Comparison of ENCODE assay signal across 23 cellular contexts in the genomic region with DNA sequence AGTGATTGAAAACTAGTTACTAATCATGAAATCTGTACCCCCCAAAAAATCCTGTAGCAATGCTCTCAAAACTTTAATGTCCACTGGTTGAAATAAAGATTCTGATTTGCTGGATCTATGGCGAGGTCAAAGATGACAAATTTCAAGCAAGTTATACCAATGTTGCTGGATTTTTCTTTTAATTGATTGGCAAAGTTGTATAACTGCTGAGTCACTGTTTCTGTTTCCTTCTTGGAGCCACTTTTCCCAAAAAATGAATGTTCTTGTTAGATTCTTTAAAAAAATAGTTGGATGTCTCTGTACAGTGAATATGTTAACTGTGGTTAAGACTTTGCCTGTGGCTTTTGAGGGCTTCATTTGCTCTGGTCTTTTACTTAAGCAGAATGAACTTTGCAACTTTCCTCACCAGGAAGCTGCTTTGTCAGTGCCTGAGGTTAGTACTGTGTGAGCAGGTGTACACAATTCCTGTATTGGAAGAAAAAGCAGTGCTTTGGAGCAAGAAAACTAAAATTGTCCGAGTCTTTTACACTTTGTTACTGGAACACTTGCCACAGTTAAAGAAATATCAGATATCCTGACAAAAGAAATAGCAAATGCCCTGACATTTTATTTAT.
DNase-seq lines count a peak whose midpoint lies in the region; ATAC-seq, FAIRE-seq and TF ChIP-seq lines count a peak whose summit lies in the region.
"Had no signal": no experiment of that assay in that cellular context is flagged by ENCODE, and none has a peak within 500 bp of the region (broad histone marks: within the 10 kb centered on the region; RNA-seq: fewer than 3 reads in every experiment).

No MANE protein-coding gene starts in this region.

- H3K4me2 ChIP-seq in K562 (ENCODE audit: insufficient read depth, low read length), result no peak overlapping the region

- FAIRE-seq in K562 (lab: Jason Lieb, UNC), result no peak
- FAIRE-seq: GM18507 had no signal

- H3K36me3 ChIP-seq in K562 (ENCODE audit: control insufficient read depth, insufficient read depth, low read length), result no peaks in the 10 kb centered on the region
- no peaks in the 10 kb centered on the region for H3K36me3 ChIP-seq in heart left ventricle
- H3K36me3 ChIP-seq: tibial artery, WERI-Rb-1 had no signal

- TF ChIP-seq RAD21 in K562 (CRISPR knock-in tag; conservative IDR thresholded peaks at IDR 0.05 in 1 of 2, IDR thresholded peaks at IDR 0.05 in 1 of 2), result no peak

- no peak for ATAC-seq in K562
- no peak for ATAC-seq in heart left ventricle
- ATAC-seq in GM21737 (IDR thresholded peaks at IDR 0.05; ENCODE audit: unreplicated experiment), result no peak
- ATAC-seq: activated CD8-positive, alpha-beta memory T cell treated with anti-CD3 and anti-CD28 coated beads, Interleukin-2, amount 10 ng/mL, durations not matched to agents 7 days and 5 days; psoas muscle; stimulated activated naive CD8-positive, alpha-beta T cell treated with anti-CD3 and anti-CD28 coated beads, Interleukin-15, amount 100 ng/mL, for 72 hours had no signal

- TF ChIP-seq CTCF in K562 (IDR thresholded peaks at IDR 0.05 in 2 of 3, conservative IDR thresholded peaks at IDR 0.05 in 1 of 3; ENCODE audit: insufficient read depth in 2 of 3, low read depth in 1 of 3, low read length in 3 of 3), result no peak
- no peak for TF ChIP-seq CTCF in heart left ventricle (IDR thresholded peaks at IDR 0.05)

- H4K20me1 ChIP-seq in K562 (replicated peaks; ENCODE audit: control insufficient read depth, insufficient read depth, low read length), result no peaks in the 10 kb centered on the region

- 4% methylated on average over 2 of the region's 2 CpGs for WGBS in K562 (ENCODE audit: insufficient coverage, low coverage, missing lambda C conversion rate)
- WGBS in heart left ventricle, 4 donors, result 65 to 71% (median 68%) methylated on average over 2 of the region's 2 CpGs

- H3K9me3 ChIP-seq in K562 (replicated peaks; ENCODE audit: control insufficient read depth, insufficient read depth, low read depth, low read length) (no peaks in the 10 kb centered on the region), heart left ventricle (no peaks in the 10 kb centered on the region)
- H3K9me3 ChIP-seq: psoas muscle, tibial artery had no signal

- TF ChIP-seq POLR2A in K562 (conservative IDR thresholded peaks at IDR 0.05) (no peak), heart left ventricle (IDR thresholded peaks at IDR 0.05) (no peak)

- in situ Hi-C loops in K562 (cut with MboI), result no loop called here

- H3K4me3 ChIP-seq in K562, result no peak overlapping the region
- no peak overlapping the region for H3K4me3 ChIP-seq in heart left ventricle
- H3K4me3 ChIP-seq: dorsolateral prefrontal cortex, psoas muscle, tibial artery had no signal

- CTCF ChIA-PET in K562 (lab: Yijun Ruan, JAX; ENCODE audit: low intra/inter-chr PET ratio), result interaction anchor here (0.5 kb wide), 1 partner anchor 53 kb away, joined by 3 read pairs; no protein-coding TSS in a partner anchor

- no peak overlapping the region for H3K27ac ChIP-seq in K562 (ENCODE audit: extremely low read depth, low read depth, low read length)
- H3K27ac ChIP-seq in heart left ventricle, result no peak overlapping the region
- H3K27ac ChIP-seq: dorsolateral prefrontal cortex, psoas muscle, tibial artery, WERI-Rb-1 had no signal

- H2AFZ ChIP-seq in K562 (ENCODE audit: low read depth, low read length), result no peak overlapping the region

- no TSS peak for BruUV-seq in K562 (replicated peaks; lab: Mats Ljungman, UMichigan)

- no peaks in the 10 kb centered on the region for H3K9me1 ChIP-seq in K562 (ENCODE audit: control insufficient read depth, insufficient read depth, low read length)

- DNase-seq in NCI-H748 (lab: John Stamatoyannopoulos, UW; ENCODE audit: unreplicated experiment) (peak; percentile 8), NCI-H748 treated with DMSO at 0.1 percent for 48 hours (lab: John Stamatoyannopoulos, UW) (no peak), OCI-M1 (lab: John Stamatoyannopoulos, UW) (peak; percentile 31), K562 (ENCODE audit: extremely low read depth in 1 of 4, low spot score in 3 of 4) (no peak), heart left ventricle (no peak), ureter (ENCODE audit: low spot score) (no peak), DMS153 treated with DMSO at 0.1 percent for 48 hours (lab: John Stamatoyannopoulos, UW; ENCODE audit: unreplicated experiment) (no peak)
- DNase-seq: 8988T; activated CD4-positive, alpha-beta T cell treated with anti-CD3 and anti-CD28 coated beads, Interleukin-2, amount 50 U/mL, for 1 hour; activated CD8-positive, alpha-beta memory T cell treated with anti-CD3 and anti-CD28 coated beads, Interleukin-2, amount 10 ng/mL, durations not matched to agents 7 days and 5 days; activated naive CD4-positive, alpha-beta T cell treated with anti-CD3 and anti-CD28 coated beads, Interleukin-2, amount 10 ng/mL, durations not matched to agents 7 days and 5 days; amygdala; CD8-positive, alpha-beta memory T cell; DMS79; dorsolateral prefrontal cortex; NCI-H2107; NCI-H446 treated with DMSO at 0.1 percent for 48 hours; psoas muscle; stimulated activated naive CD8-positive, alpha-beta T cell treated with anti-CD3 and anti-CD28 coated beads, Interleukin-15, amount 100 ng/mL, for 72 hours; tibial artery; WERI-Rb-1 had no signal

- H3K79me2 ChIP-seq in K562 (ENCODE audit: control insufficient read depth, insufficient read depth, low read length), result no peaks in the 10 kb centered on the region

- H3K4me1 ChIP-seq in K562 (replicated peaks in 1 of 2; ENCODE audit: control insufficient read depth in 2 of 2, insufficient read depth in 2 of 2, low read length in 2 of 2) (no peaks in the 10 kb centered on the region), heart left ventricle (no peaks in the 10 kb centered on the region)
- H3K4me1 ChIP-seq: psoas muscle, tibial artery had no signal

- no peaks in the 10 kb centered on the region for H3K27me3 ChIP-seq in K562 (ENCODE audit: control insufficient read depth in 2 of 2, insufficient read depth in 2 of 2, low read length in 2 of 2)
- H3K27me3 ChIP-seq in heart left ventricle, result no peaks in the 10 kb centered on the region
- H3K27me3 ChIP-seq: dorsolateral prefrontal cortex, tibial artery had no signal

- POLR2A ChIA-PET in K562 (lab: Yijun Ruan, JAX), result no interaction called here

- no peak overlapping the region for H3K9ac ChIP-seq in K562 (ENCODE audit: insufficient read depth in 1 of 2, low read depth in 2 of 2, low read length in 2 of 2)

- intact Hi-C loops in K562 (cut with micrococcal nuclease) (no loop called here), heart left ventricle (cut with DNase I) (no loop called here)

- no peak for TF ChIP-seq EP300 in K562 (IDR thresholded peaks at IDR 0.05; ENCODE audit: low read length)

TF ChIP-seq in K562, 482 proteins besides CTCF, POLR2A, EP300 and RAD21:
- TF ChIP-seq TRIM24 (IDR thresholded peaks at IDR 0.05) (no peak), MAFG (tag; conservative IDR thresholded peaks at IDR 0.05) (peak; percentile 55), MAFK (IDR thresholded peaks at IDR 0.05; ENCODE audit: low read length) (peak; percentile 48; the same call in 1 of the 2 replicates), C11orf30 (IDR thresholded peaks at IDR 0.05; ENCODE audit: low read depth) (peak; percentile 54), MAFF (IDR thresholded peaks at IDR 0.05; ENCODE audit: low read length) (peak; percentile 40; the same call in 1 of the 2 replicates), NFE2L1 (tag; IDR thresholded peaks at IDR 0.05; ENCODE audit: borderline replicate concordance, low read depth) (0 out of 2 replicates have a peak, but pooled peaks have one; percentile 25), ZNF316 (IDR thresholded peaks at IDR 0.05) (peak; percentile 53; the same call in 1 of the 2 replicates), NFE2 (IDR thresholded peaks at IDR 0.05; ENCODE audit: low read depth) (peak; percentile 8; the same call in 1 of the 2 replicates)
- TF ChIP-seq, protein P1, sequence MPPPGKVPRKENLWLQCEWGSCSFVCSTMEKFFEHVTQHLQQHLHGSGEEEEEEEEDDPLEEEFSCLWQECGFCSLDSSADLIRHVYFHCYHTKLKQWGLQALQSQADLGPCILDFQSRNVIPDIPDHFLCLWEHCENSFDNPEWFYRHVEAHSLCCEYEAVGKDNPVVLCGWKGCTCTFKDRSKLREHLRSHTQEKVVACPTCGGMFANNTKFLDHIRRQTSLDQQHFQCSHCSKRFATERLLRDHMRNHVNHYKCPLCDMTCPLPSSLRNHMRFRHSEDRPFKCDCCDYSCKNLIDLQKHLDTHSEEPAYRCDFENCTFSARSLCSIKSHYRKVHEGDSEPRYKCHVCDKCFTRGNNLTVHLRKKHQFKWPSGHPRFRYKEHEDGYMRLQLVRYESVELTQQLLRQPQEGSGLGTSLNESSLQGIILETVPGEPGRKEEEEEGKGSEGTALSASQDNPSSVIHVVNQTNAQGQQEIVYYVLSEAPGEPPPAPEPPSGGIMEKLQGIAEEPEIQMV (tag; conservative IDR thresholded peaks at IDR 0.05; ENCODE audit: low read depth), result no peak

Comparison
In these comparisons a context has a peak if more than half of its experiments do, and no peak if none do; other contexts are left out.
1. DNase-seq: peak in NCI-H748 (single experiment) and OCI-M1 (single experiment); none in NCI-H748 treated with DMSO at 0.1 percent for 48 hours (single experiment), K562 (0 of 4), heart left ventricle (0 of 5), ureter (single experiment) and DMS153 treated with DMSO at 0.1 percent for 48 hours (single experiment).